ENCODE assay signal across 1 cellular context in the genomic region with DNA sequence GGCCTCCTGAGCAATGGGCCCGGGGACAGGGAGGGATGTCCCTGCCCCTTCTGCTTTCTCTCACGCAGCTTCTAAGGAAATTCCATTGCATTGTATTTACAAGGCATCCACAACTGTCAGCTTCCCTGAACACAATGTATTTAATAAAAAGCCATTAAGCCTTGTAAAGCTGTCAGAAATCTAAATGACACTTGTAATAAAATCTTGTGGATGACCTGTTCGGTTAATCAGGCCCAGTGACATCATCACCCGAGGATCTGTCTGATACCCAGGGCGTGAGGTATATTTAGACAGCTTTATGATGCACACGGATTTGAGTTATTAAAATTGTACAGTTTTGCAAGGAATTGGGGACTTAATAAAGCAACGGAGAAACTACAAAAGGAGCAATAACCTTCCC.
TF ChIP-seq lines count a peak whose summit lies in the region.

No MANE protein-coding gene starts in this region.

TF ChIP-seq in HEK293, 187 proteins besides CTCF, POLR2A, EP300 and RAD21 (continued from another document and continues in another):
- TF ChIP-seq, protein P1, sequence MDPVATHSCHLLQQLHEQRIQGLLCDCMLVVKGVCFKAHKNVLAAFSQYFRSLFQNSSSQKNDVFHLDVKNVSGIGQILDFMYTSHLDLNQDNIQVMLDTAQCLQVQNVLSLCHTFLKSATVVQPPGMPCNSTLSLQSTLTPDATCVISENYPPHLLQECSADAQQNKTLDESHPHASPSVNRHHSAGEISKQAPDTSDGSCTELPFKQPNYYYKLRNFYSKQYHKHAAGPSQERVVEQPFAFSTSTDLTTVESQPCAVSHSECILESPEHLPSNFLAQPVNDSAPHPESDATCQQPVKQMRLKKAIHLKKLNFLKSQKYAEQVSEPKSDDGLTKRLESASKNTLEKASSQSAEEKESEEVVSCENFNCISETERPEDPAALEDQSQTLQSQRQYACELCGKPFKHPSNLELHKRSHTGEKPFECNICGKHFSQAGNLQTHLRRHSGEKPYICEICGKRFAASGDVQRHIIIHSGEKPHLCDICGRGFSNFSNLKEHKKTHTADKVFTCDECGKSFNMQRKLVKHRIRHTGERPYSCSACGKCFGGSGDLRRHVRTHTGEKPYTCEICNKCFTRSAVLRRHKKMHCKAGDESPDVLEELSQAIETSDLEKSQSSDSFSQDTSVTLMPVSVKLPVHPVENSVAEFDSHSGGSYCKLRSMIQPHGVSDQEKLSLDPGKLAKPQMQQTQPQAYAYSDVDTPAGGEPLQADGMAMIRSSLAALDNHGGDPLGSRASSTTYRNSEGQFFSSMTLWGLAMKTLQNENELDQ (tag by site-specific recombination; IDR thresholded peaks at IDR 0.05; ENCODE audit: low read depth), result no peak
- no peak for TF ChIP-seq IKZF3 (tag by site-specific recombination; IDR thresholded peaks at IDR 0.05)
- TF ChIP-seq EGR2 (tag by site-specific recombination; IDR thresholded peaks at IDR 0.05; ENCODE audit: low read depth), result no peak
- no peak for TF ChIP-seq KLF7 (tag by site-specific recombination; IDR thresholded peaks at IDR 0.05; ENCODE audit: borderline replicate concordance)
- TF ChIP-seq ZNF433 (tag by site-specific recombination; IDR thresholded peaks at IDR 0.05; ENCODE audit: low read depth), result no peak
- TF ChIP-seq ZNF248 (tag by site-specific recombination; IDR thresholded peaks at IDR 0.05), result no peak
- TF ChIP-seq ZNF830 (tag by site-specific recombination; IDR thresholded peaks at IDR 0.05; ENCODE audit: low read depth), result no peak
- no peak for TF ChIP-seq MEIS1 (CRISPR knock-in tag; IDR thresholded peaks at IDR 0.05; ENCODE audit: borderline replicate concordance)
- TF ChIP-seq ZNF677 (tag by site-specific recombination; IDR thresholded peaks at IDR 0.05), result no peak
- peak; percentile 65 for TF ChIP-seq OSR2 (tag by site-specific recombination; IDR thresholded peaks at IDR 0.05)
- TF ChIP-seq ZSCAN23 (tag by site-specific recombination; IDR thresholded peaks at IDR 0.05), result no peak
- TF ChIP-seq HOXA7 (CRISPR knock-in tag; IDR thresholded peaks at IDR 0.05; ENCODE audit: borderline replicate concordance), result no peak
- TF ChIP-seq PRDM1 (tag by site-specific recombination; IDR thresholded peaks at IDR 0.05), result no peak
- TF ChIP-seq, protein P2, sequence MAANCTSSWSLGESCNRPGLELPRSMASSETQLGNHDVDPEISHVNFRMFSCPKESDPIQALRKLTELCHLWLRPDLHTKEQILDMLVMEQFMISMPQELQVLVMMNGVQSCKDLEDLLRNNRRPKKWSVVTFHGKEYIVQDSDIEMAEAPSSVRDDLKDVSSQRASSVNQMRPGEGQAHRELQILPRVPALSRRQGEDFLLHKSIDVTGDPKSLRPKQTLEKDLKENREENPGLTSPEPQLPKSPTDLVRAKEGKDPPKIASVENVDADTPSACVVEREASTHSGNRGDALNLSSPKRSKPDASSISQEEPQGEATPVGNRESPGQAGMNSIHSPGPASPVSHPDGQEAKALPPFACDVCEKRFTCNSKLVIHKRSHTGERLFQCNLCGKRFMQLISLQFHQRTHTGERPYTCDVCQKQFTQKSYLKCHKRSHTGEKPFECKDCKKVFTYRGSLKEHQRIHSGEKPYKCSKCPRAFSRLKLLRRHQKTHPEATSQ (tag by site-specific recombination; IDR thresholded peaks at IDR 0.05), result no peak
- TF ChIP-seq ZNF121 (tag by site-specific recombination; IDR thresholded peaks at IDR 0.05), result no peak
- TF ChIP-seq, protein P3, sequence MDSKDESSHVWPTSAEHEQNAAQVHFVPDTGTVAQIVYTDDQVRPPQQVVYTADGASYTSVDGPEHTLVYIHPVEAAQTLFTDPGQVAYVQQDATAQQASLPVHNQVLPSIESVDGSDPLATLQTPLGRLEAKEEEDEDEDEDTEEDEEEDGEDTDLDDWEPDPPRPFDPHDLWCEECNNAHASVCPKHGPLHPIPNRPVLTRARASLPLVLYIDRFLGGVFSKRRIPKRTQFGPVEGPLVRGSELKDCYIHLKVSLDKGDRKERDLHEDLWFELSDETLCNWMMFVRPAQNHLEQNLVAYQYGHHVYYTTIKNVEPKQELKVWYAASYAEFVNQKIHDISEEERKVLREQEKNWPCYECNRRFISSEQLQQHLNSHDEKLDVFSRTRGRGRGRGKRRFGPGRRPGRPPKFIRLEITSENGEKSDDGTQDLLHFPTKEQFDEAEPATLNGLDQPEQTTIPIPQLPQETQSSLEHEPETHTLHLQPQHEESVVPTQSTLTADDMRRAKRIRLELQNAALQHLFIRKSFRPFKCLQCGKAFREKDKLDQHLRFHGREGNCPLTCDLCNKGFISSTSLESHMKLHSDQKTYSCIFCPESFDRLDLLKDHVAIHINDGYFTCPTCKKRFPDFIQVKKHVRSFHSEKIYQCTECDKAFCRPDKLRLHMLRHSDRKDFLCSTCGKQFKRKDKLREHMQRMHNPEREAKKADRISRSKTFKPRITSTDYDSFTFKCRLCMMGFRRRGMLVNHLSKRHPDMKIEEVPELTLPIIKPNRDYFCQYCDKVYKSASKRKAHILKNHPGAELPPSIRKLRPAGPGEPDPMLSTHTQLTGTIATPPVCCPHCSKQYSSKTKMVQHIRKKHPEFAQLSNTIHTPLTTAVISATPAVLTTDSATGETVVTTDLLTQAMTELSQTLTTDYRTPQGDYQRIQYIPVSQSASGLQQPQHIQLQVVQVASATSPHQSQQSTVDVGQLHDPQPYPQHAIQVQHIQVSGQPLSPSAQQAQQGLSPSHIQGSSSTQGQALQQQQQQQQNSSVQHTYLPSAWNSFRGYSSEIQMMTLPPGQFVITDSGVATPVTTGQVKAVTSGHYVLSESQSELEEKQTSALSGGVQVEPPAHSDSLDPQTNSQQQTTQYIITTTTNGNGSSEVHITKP (tag by site-specific recombination; IDR thresholded peaks at IDR 0.05), result peak; percentile 58
- TF ChIP-seq ZNF221 (tag by site-specific recombination; IDR thresholded peaks at IDR 0.05; ENCODE audit: borderline replicate concordance), result no peak
- no peak for TF ChIP-seq ZNF514 (tag by site-specific recombination; IDR thresholded peaks at IDR 0.05)
- TF ChIP-seq ZNF76 (tag by site-specific recombination; IDR thresholded peaks at IDR 0.05; ENCODE audit: borderline replicate concordance, low read depth), result no peak
- TF ChIP-seq ZNF311 (tag by site-specific recombination; IDR thresholded peaks at IDR 0.05; ENCODE audit: borderline replicate concordance), result no peak
- TF ChIP-seq ZNF660 (tag by site-specific recombination; IDR thresholded peaks at IDR 0.05), result 0 out of 2 replicates have a peak, but pooled peaks have one; percentile 48
- no peak for TF ChIP-seq ZNF354C (tag by site-specific recombination; IDR thresholded peaks at IDR 0.05; ENCODE audit: borderline replicate concordance, low read depth)
- TF ChIP-seq ZSCAN30 (tag by site-specific recombination; IDR thresholded peaks at IDR 0.05), result no peak
- TF ChIP-seq GLIS1 (tag by site-specific recombination; IDR thresholded peaks at IDR 0.05), result no peak; the same call in 1 of the 2 replicates
- TF ChIP-seq ZNF610 (tag by site-specific recombination; IDR thresholded peaks at IDR 0.05; ENCODE audit: borderline replicate concordance), result no peak
- no peak for TF ChIP-seq SP3 (tag by site-specific recombination; IDR thresholded peaks at IDR 0.05)
- no peak for TF ChIP-seq ZNF394 (tag by site-specific recombination; IDR thresholded peaks at IDR 0.05; ENCODE audit: borderline replicate concordance)
- no peak for TF ChIP-seq ZNF274 (IDR thresholded peaks at IDR 0.05; ENCODE audit: low read length)
- TF ChIP-seq ZNF274 (tag by site-specific recombination; IDR thresholded peaks at IDR 0.05; ENCODE audit: borderline replicate concordance), result no peak
- peak; percentile 74 for TF ChIP-seq SP7 (tag by site-specific recombination; IDR thresholded peaks at IDR 0.05)
- TF ChIP-seq GLI4 (tag by site-specific recombination; IDR thresholded peaks at IDR 0.05), result no peak
- TF ChIP-seq, protein P4, sequence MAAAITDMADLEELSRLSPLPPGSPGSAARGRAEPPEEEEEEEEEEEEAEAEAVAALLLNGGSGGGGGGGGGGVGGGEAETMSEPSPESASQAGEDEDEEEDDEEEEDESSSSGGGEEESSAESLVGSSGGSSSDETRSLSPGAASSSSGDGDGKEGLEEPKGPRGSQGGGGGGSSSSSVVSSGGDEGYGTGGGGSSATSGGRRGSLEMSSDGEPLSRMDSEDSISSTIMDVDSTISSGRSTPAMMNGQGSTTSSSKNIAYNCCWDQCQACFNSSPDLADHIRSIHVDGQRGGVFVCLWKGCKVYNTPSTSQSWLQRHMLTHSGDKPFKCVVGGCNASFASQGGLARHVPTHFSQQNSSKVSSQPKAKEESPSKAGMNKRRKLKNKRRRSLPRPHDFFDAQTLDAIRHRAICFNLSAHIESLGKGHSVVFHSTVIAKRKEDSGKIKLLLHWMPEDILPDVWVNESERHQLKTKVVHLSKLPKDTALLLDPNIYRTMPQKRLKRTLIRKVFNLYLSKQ (tag by site-specific recombination; IDR thresholded peaks at IDR 0.05; ENCODE audit: borderline replicate concordance), result no peak
- TF ChIP-seq SALL2 (tag by site-specific recombination; IDR thresholded peaks at IDR 0.05; ENCODE audit: borderline replicate concordance), result no peak
- TF ChIP-seq REPIN1 (tag by site-specific recombination; IDR thresholded peaks at IDR 0.05; ENCODE audit: low read depth), result no peak
- TF ChIP-seq, protein P5, sequence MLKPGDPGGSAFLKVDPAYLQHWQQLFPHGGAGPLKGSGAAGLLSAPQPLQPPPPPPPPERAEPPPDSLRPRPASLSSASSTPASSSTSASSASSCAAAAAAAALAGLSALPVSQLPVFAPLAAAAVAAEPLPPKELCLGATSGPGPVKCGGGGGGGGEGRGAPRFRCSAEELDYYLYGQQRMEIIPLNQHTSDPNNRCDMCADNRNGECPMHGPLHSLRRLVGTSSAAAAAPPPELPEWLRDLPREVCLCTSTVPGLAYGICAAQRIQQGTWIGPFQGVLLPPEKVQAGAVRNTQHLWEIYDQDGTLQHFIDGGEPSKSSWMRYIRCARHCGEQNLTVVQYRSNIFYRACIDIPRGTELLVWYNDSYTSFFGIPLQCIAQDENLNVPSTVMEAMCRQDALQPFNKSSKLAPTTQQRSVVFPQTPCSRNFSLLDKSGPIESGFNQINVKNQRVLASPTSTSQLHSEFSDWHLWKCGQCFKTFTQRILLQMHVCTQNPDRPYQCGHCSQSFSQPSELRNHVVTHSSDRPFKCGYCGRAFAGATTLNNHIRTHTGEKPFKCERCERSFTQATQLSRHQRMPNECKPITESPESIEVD (tag by site-specific recombination; IDR thresholded peaks at IDR 0.05), result peak; percentile 74
- TF ChIP-seq ZNF785 (tag by site-specific recombination; IDR thresholded peaks at IDR 0.05), result no peak
- no peak for TF ChIP-seq SP2 (tag by site-specific recombination; IDR thresholded peaks at IDR 0.05)
- TF ChIP-seq TRIM28 (IDR thresholded peaks at IDR 0.05; ENCODE audit: borderline replicate concordance, low read length), result no peak
- TF ChIP-seq ZNF654 (tag by site-specific recombination; IDR thresholded peaks at IDR 0.05; ENCODE audit: low read depth), result no peak
- no peak for TF ChIP-seq ZNF175 (tag by site-specific recombination; IDR thresholded peaks at IDR 0.05)
- TF ChIP-seq FEZF1 (tag by site-specific recombination; IDR thresholded peaks at IDR 0.05), result peak; percentile 82
- TF ChIP-seq, protein P6, sequence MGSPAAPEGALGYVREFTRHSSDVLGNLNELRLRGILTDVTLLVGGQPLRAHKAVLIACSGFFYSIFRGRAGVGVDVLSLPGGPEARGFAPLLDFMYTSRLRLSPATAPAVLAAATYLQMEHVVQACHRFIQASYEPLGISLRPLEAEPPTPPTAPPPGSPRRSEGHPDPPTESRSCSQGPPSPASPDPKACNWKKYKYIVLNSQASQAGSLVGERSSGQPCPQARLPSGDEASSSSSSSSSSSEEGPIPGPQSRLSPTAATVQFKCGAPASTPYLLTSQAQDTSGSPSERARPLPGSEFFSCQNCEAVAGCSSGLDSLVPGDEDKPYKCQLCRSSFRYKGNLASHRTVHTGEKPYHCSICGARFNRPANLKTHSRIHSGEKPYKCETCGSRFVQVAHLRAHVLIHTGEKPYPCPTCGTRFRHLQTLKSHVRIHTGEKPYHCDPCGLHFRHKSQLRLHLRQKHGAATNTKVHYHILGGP (tag by site-specific recombination; IDR thresholded peaks at IDR 0.05), result peak; percentile 46; the same call in 1 of the 2 replicates
- no peak for TF ChIP-seq ZNF202 (tag by site-specific recombination; IDR thresholded peaks at IDR 0.05; ENCODE audit: borderline replicate concordance)
- TF ChIP-seq ZSCAN16 (tag by site-specific recombination; IDR thresholded peaks at IDR 0.05), result no peak
- TF ChIP-seq ZNF549 (tag by site-specific recombination; IDR thresholded peaks at IDR 0.05), result no peak
- TF ChIP-seq ZNF843 (tag by site-specific recombination; IDR thresholded peaks at IDR 0.05), result peak; percentile 64
- no peak; the same call in 1 of the 2 replicates for TF ChIP-seq ZNF335 (tag by site-specific recombination; conservative IDR thresholded peaks at IDR 0.05)
- TF ChIP-seq ZBTB8A (tag by site-specific recombination; IDR thresholded peaks at IDR 0.05), result peak; percentile 27; the same call in 1 of the 2 replicates
- no peak for TF ChIP-seq ZNF658 (tag by site-specific recombination; IDR thresholded peaks at IDR 0.05)
- TF ChIP-seq ZNF529 (tag by site-specific recombination; IDR thresholded peaks at IDR 0.05; ENCODE audit: insufficient replicate concordance), result no peak
- no peak for TF ChIP-seq HOXC10 (CRISPR knock-in tag; IDR thresholded peaks at IDR 0.05)
- TF ChIP-seq ZNF391 (tag by site-specific recombination; IDR thresholded peaks at IDR 0.05; ENCODE audit: borderline replicate concordance, low read depth), result no peak
- TF ChIP-seq ZNF2 (tag by site-specific recombination; IDR thresholded peaks at IDR 0.05), result 0 out of 2 replicates have a peak, but pooled peaks have one; percentile 30
- TF ChIP-seq ZXDB (tag by site-specific recombination; IDR thresholded peaks at IDR 0.05), result no peak
- no peak for TF ChIP-seq ZNF664 (tag by site-specific recombination; IDR thresholded peaks at IDR 0.05)
- TF ChIP-seq ZNF561 (tag by site-specific recombination; IDR thresholded peaks at IDR 0.05; ENCODE audit: borderline replicate concordance), result no peak
- TF ChIP-seq ZNF626 (tag by site-specific recombination; IDR thresholded peaks at IDR 0.05), result no peak
- TF ChIP-seq SETDB1 (IDR thresholded peaks at IDR 0.05; ENCODE audit: insufficient read length, low read length), result no peak
